In genomic region chr14:96178674-96179321, GRCh38 we compare ENCODE assay signal across 20 cellular contexts. TPM values are rescaled to one million over a fixed set of nuclear protein-coding genes. Genes with fewer than 3 reads are reported as not detected.
DNase-seq lines count a peak whose midpoint lies in the region; ATAC-seq and TF ChIP-seq lines count a peak whose summit lies in the region.
"Had no signal": no experiment of that assay in that cellular context is flagged by ENCODE, and none has a peak within 500 bp of the region (broad histone marks: within the 10 kb centered on the region; RNA-seq: fewer than 3 reads in every experiment).

No MANE protein-coding gene starts in this region.

- TF ChIP-seq POLR2A in esophagus squamous epithelium (IDR thresholded peaks at IDR 0.05): no peak
- TF ChIP-seq POLR2A in spleen (IDR thresholded peaks at IDR 0.05): no peak

- H3K4me1 ChIP-seq in esophagus squamous epithelium: peaks cover 23 to 54% (median 33%) of the 10 kb centered on the region in 3 donors
- no peaks in the 10 kb centered on the region for H3K4me1 ChIP-seq in spleen
- H3K4me1 ChIP-seq: pancreas had no signal

- no peak overlapping the region for H3K4me3 ChIP-seq in esophagus squamous epithelium
- H3K4me3 ChIP-seq in spleen: no peak overlapping the region
- H3K4me3 ChIP-seq in H7 (ENCODE audit: insufficient read depth, low read depth, low read length): no peak overlapping the region
- no peak overlapping the region for H3K4me3 ChIP-seq in dorsolateral prefrontal cortex
- H3K4me3 ChIP-seq: left ventricle myocardium inferior, pancreas, SJSA1, upper lobe of left lung had no signal

- DNase-seq in DMS53 (lab: John Stamatoyannopoulos, UW): peak; percentile 15
- DNase-seq in DMS53 treated with DMSO at 0.1 percent for 48 hours (lab: John Stamatoyannopoulos, UW; ENCODE audit: unreplicated experiment): no peak
- peak; percentile 60 for DNase-seq in NCI-H2171 treated with DMSO at 0.1 percent for 48 hours (lab: John Stamatoyannopoulos, UW)
- no peak for DNase-seq in esophagus squamous epithelium (lab: John Stamatoyannopoulos, UW)
- peak; percentile 20 for DNase-seq in spleen
- no peak for DNase-seq in H7
- no peak for DNase-seq in dorsolateral prefrontal cortex
- DNase-seq: 8988T; activated T-cell treated with anti-CD3 and anti-CD28 coated beads, Interleukin-2, amount 50 U/mL, for 1 hour; CD8-positive, alpha-beta T cell; EL; left ventricle myocardium inferior; NCI-H146; NCI-H446 treated with DMSO at 0.1 percent for 48 hours; small intestine; T1000; upper lobe of left lung had no signal

- peak in 1 of 6 experiments; percentile 22 for TF ChIP-seq CTCF in esophagus squamous epithelium (IDR thresholded peaks at IDR 0.05)
- no peak for TF ChIP-seq CTCF in spleen (IDR thresholded peaks at IDR 0.05 in 8 of 11, conservative IDR thresholded peaks at IDR 0.05 in 3 of 11)
- no peak for TF ChIP-seq CTCF in dorsolateral prefrontal cortex (IDR thresholded peaks at IDR 0.05 in 54 of 56, conservative IDR thresholded peaks at IDR 0.05 in 2 of 56; ENCODE audit: low read depth in 1 of 56, partially characterized antibody in 56 of 56)

- H3K36me3 ChIP-seq in esophagus squamous epithelium (no peaks in the 10 kb centered on the region), spleen (no peaks in the 10 kb centered on the region), H7 (replicated peaks; ENCODE audit: control insufficient read depth, insufficient read depth, low read length) (no peaks in the 10 kb centered on the region)
- H3K36me3 ChIP-seq: left ventricle myocardium inferior, pancreas, SJSA1, upper lobe of left lung had no signal

- 69 to 75% methylated on average over 7 to 8 of the region's 8 CpGs for WGBS in esophagus squamous epithelium, 2 donors
- WGBS in spleen, 5 donors: 79 to 90% (median 84%) methylated on average over 6 to 8 of the region's 8 CpGs

- H3K27ac ChIP-seq in esophagus squamous epithelium (peak overlapping the region in 3 of 4 donors; percentile 4 to 79 (median 71)), spleen (no peak overlapping the region), dorsolateral prefrontal cortex (no peak overlapping the region)
- H3K27ac ChIP-seq: pancreas, SJSA1, upper lobe of left lung had no signal

- intact Hi-C loops in esophagus squamous epithelium (cut with DNase I) (no loop called here), spleen (cut with DNase I; ENCODE audit: low total_unique reads) (no loop called here), dorsolateral prefrontal cortex (cut with DNase I) (no loop called here)

- no peak for ATAC-seq in HG02588 (IDR thresholded peaks at IDR 0.05; ENCODE audit: unreplicated experiment)
- ATAC-seq: pancreas had no signal

- H3K9me3 ChIP-seq in esophagus squamous epithelium (no peaks in the 10 kb centered on the region), spleen (no peaks in the 10 kb centered on the region)
- H3K9me3 ChIP-seq: left ventricle myocardium inferior, pancreas, SJSA1, upper lobe of left lung had no signal

- H3K27me3 ChIP-seq in esophagus squamous epithelium (peaks cover 0 to 5% (median 0%) of the 10 kb centered on the region in 4 donors), spleen (replicated peaks in 1 of 7) (peaks cover 0 to 58% (median 0%) of the 10 kb centered on the region in 7 donors), H7 (ENCODE audit: control insufficient read depth, insufficient read depth, low read length) (no peaks in the 10 kb centered on the region), dorsolateral prefrontal cortex (peaks cover 0 to 7% (median 0%) of the 10 kb centered on the region in 45 donors)
- H3K27me3 ChIP-seq: pancreas, SJSA1, upper lobe of left lung had no signal

RNA-seq across cellular contexts. Expression of gene BDKRB2, which starts 25.8 kb away (rescaled TPM):
- total RNA-seq in esophagus squamous epithelium (10 to 100 TPM; 18.8 to 31.2 (median 20.0) TPM), spleen (under 1 TPM in 4 of 7 donors, not detected in 3; 0.13 to 0.57 (median 0.17) TPM), dorsolateral prefrontal cortex (1 to 10 TPM in 73 of 120 experiments, under 1 TPM in 47; 0.23 to 3.5 (median 1.1) TPM)
- polyA plus RNA-seq in spleen: under 1 TPM; 0.02 to 0.22 (median 0.11) TPM
- total RNA-seq in H7 (2014; rRNA removed; shearing (Covaris generic)): 1.3 and 3.0 TPM in 2 replicates
- total RNA-seq: CD8-positive, alpha-beta T cell had no signal

Comparison
In these comparisons a context has a peak if more than half of its experiments do, and no peak if none do; other contexts are left out.
1. DNase-seq: peak in DMS53 (single experiment), NCI-H2171 treated with DMSO at 0.1 percent for 48 hours (single experiment) and spleen (single experiment); none in DMS53 treated with DMSO at 0.1 percent for 48 hours (single experiment), esophagus squamous epithelium (single experiment), H7 (single experiment) and dorsolateral prefrontal cortex (0 of 10).
2. H3K27ac ChIP-seq: peak in esophagus squamous epithelium (3 of 4); none in spleen (0 of 8) and dorsolateral prefrontal cortex (0 of 59).